ENCODE assay signal across 22 cellular contexts in the genomic region with DNA sequence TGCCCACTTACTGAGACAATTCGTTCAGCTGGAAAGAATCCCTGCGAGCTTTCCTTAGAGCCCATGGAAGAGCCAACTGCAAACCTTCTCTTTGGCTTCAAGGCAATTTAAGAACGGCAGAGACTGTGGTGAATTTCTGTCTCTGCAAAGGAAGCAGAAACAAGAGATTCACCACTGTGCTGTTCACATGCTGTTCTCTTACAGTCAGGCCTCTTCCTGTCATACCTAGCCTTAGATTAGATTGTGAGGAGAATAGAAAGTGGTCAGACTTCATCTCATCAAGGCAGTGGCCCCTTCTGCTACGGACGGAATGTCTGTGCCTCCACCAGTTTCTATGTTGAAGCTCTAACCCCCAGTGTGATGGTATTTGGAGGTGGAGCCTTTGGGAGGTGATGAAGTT.
"Had no signal": no experiment of that assay in that cellular context is flagged by ENCODE, and none has a peak within 500 bp of the region (broad histone marks: within the 10 kb centered on the region; RNA-seq: fewer than 3 reads in every experiment).

No MANE protein-coding gene starts in this region.

- H3K79me2 ChIP-seq: parathyroid adenoma had no signal

- H3K9ac ChIP-seq: parathyroid adenoma had no signal

- H3K4me3 ChIP-seq: adrenal gland, breast epithelium, colonic mucosa, dorsolateral prefrontal cortex, esophagus muscularis mucosa, SK-N-MC, tibial artery had no signal

- H3K36me3 Mint-ChIP-seq: natural killer cell treated with Interleukin-12 subunit alpha and Interleukin-12 subunit beta and Interleukin-15 and Interleukin-18, amount 100 ng/mL, for 72 hours had no signal

- H3K4me1 Mint-ChIP-seq: central memory CD8-positive, alpha-beta T cell had no signal

- H2AFZ ChIP-seq: parathyroid adenoma had no signal

- H3K36me3 ChIP-seq: adrenal gland, breast epithelium, colonic mucosa, esophagus muscularis mucosa, tibial artery, WERI-Rb-1 had no signal

- H3K27me3 ChIP-seq: adrenal gland, breast epithelium, colonic mucosa, dorsolateral prefrontal cortex, esophagus muscularis mucosa, tibial artery had no signal

- ATAC-seq: effector memory CD8-positive, alpha-beta T cell; left ventricle myocardium superior; natural killer cell treated with Interleukin-12 subunit alpha and Interleukin-12 subunit beta and Interleukin-15 and Interleukin-18, amount 100 ng/mL, for 72 hours; right cardiac atrium had no signal

- H3K9me3 Mint-ChIP-seq: activated CD4-positive, alpha-beta memory T cell treated with anti-CD3 and anti-CD28 coated beads, Interleukin-2, amount 10 ng/mL, durations not matched to agents 7 days and 5 days; central memory CD8-positive, alpha-beta T cell; effector memory CD8-positive, alpha-beta T cell; natural killer cell treated with Interleukin-12 subunit alpha and Interleukin-12 subunit beta and Interleukin-15 and Interleukin-18, amount 100 ng/mL, for 72 hours; stimulated activated naive CD8-positive, alpha-beta T cell treated with anti-CD3 and anti-CD28 coated beads, Interleukin-15, Interleukin-2, amounts not matched to agents 100 ng/mL and 50 ng/mL, for 24 hours had no signal

- H3K27ac Mint-ChIP-seq: activated CD4-positive, alpha-beta memory T cell treated with anti-CD3 and anti-CD28 coated beads, Interleukin-2, amount 10 ng/mL, durations not matched to agents 7 days and 5 days; effector memory CD8-positive, alpha-beta T cell; natural killer cell treated with Interleukin-12 subunit alpha and Interleukin-12 subunit beta and Interleukin-15 and Interleukin-18, amount 100 ng/mL, for 72 hours; stimulated activated naive CD8-positive, alpha-beta T cell treated with anti-CD3 and anti-CD28 coated beads, Interleukin-15, Interleukin-2, amounts not matched to agents 100 ng/mL and 50 ng/mL, for 24 hours had no signal

- H3K9me3 ChIP-seq: adrenal gland, colonic mucosa, tibial artery had no signal

- H3K4me1 ChIP-seq: adrenal gland, breast epithelium, colonic mucosa, parathyroid adenoma, tibial artery had no signal

- H3K27me3 Mint-ChIP-seq: activated CD4-positive, alpha-beta memory T cell treated with anti-CD3 and anti-CD28 coated beads, Interleukin-2, amount 10 ng/mL, durations not matched to agents 7 days and 5 days; central memory CD8-positive, alpha-beta T cell had no signal

- DNase-seq: activated CD4-positive, alpha-beta memory T cell treated with anti-CD3 and anti-CD28 coated beads, Interleukin-2, amount 10 ng/mL, durations not matched to agents 7 days and 5 days; activated CD4-positive, CD25-positive, alpha-beta regulatory T cell treated with anti-CD3 and anti-CD28 coated beads, Interleukin-2, amount 50 U/mL, for 72 hours; activated naive CD4-positive, alpha-beta T cell treated with anti-CD3 and anti-CD28 coated beads, Interleukin-2, amount 50 U/mL, for 16 hours; adrenal gland; colonic mucosa; dorsolateral prefrontal cortex; effector memory CD8-positive, alpha-beta T cell; hypothalamus; left ventricle myocardium superior; mammary epithelial cell; midbrain; right cardiac atrium; stimulated activated CD4-positive, alpha-beta T cell treated with anti-CD3 and anti-CD28 coated beads, Interleukin-4, amount 100 ng/mL, for 24 hours; tibial artery; WERI-Rb-1 had no signal

- H3K4me3 Mint-ChIP-seq: activated CD4-positive, alpha-beta memory T cell treated with anti-CD3 and anti-CD28 coated beads, Interleukin-2, amount 10 ng/mL, durations not matched to agents 7 days and 5 days; central memory CD8-positive, alpha-beta T cell; effector memory CD8-positive, alpha-beta T cell; natural killer cell treated with Interleukin-12 subunit alpha and Interleukin-12 subunit beta and Interleukin-15 and Interleukin-18, amount 100 ng/mL, for 72 hours; stimulated activated naive CD8-positive, alpha-beta T cell treated with anti-CD3 and anti-CD28 coated beads, Interleukin-15, Interleukin-2, amounts not matched to agents 100 ng/mL and 50 ng/mL, for 24 hours had no signal

- H3K27ac ChIP-seq: breast epithelium, colonic mucosa, dorsolateral prefrontal cortex, esophagus muscularis mucosa, parathyroid adenoma, SK-N-MC, tibial artery, WERI-Rb-1 had no signal
